9 cellular contexts compared by ENCODE assay signal in genomic region chr2:121974919-121975654, GRCh38.
DNase-seq lines count a peak whose midpoint lies in the region; ATAC-seq, FAIRE-seq and TF ChIP-seq lines count a peak whose summit lies in the region.
"Had no signal": no experiment of that assay in that cellular context is flagged by ENCODE, and none has a peak within 500 bp of the region (broad histone marks: within the 10 kb centered on the region; RNA-seq: fewer than 3 reads in every experiment).

No MANE protein-coding gene starts in this region.

- CTCF ChIA-PET in activated CD4-positive, alpha-beta memory T cell treated with anti-CD3 and anti-CD28 coated beads, Interleukin-2, amount 10 ng/mL, durations not matched to agents 7 days and 5 days (lab: Charles Lee): interaction anchor here (0.8 to 1.2 kb wide), 4 partner anchors 12 to 477 kb away, joined by 3 to 4 read pairs (median 4); no protein-coding TSS in a partner anchor
- CTCF ChIA-PET in endothelial cell of umbilical vein (lab: Charles Lee): interaction anchor here (1.0 kb wide), 3 partner anchors 19 to 476 kb away, joined by 3 to 4 read pairs (median 3); no protein-coding TSS in a partner anchor

- H3K9me3 Mint-ChIP-seq in activated CD4-positive, alpha-beta memory T cell treated with anti-CD3 and anti-CD28 coated beads, Interleukin-2, amount 10 ng/mL, durations not matched to agents 7 days and 5 days: no peaks in the 10 kb centered on the region

- peak; percentile 70 for DNase-seq in D341Med (ENCODE audit: low spot score)
- DNase-seq in NCI-H748 (lab: John Stamatoyannopoulos, UW; ENCODE audit: unreplicated experiment): peak; percentile 88
- peak; percentile 40 for DNase-seq in activated CD4-positive, alpha-beta memory T cell treated with anti-CD3 and anti-CD28 coated beads, Interleukin-2, amount 10 ng/mL, durations not matched to agents 7 days and 5 days
- DNase-seq in endothelial cell of umbilical vein (ENCODE audit: low read depth, low spot score): peak; percentile 60
- DNase-seq in mucosa of gallbladder (ENCODE audit: low spot score): peak; percentile 47

- H3K4me3 ChIP-seq in endothelial cell of umbilical vein (replicated peaks in 1 of 3; ENCODE audit: insufficient read depth in 1 of 3, low read depth in 1 of 3, low read length in 3 of 3) (no peak overlapping the region), stomach smooth muscle (ENCODE audit: low read length in 2 of 2) (peak overlapping the region; percentile 65 to 76)

- BruUV-seq in endothelial cell of umbilical vein (replicated peaks; lab: Mats Ljungman, UMichigan): no TSS peak

- no peaks in the 10 kb centered on the region for H3K9me1 ChIP-seq in endothelial cell of umbilical vein (replicated peaks; ENCODE audit: control insufficient read depth, extremely low read depth, insufficient read depth, low read length)

- H3K4me2 ChIP-seq in endothelial cell of umbilical vein (ENCODE audit: insufficient read depth, low read length): peak overlapping the region; percentile 59

- intact Hi-C loops in endothelial cell of umbilical vein (cut with micrococcal nuclease): loop anchor here (2.0 to 10.0 kb wide), 3 partner anchors 78 to 390 kb away; no protein-coding TSS in a partner anchor

- no peaks in the 10 kb centered on the region for H3K9me3 ChIP-seq in endothelial cell of umbilical vein (replicated peaks; ENCODE audit: control insufficient read depth, insufficient read depth, low read length)
- H3K9me3 ChIP-seq in stomach smooth muscle (ENCODE audit: control insufficient read depth in 2 of 2, low read length in 2 of 2): no peaks in the 10 kb centered on the region

- H3K36me3 Mint-ChIP-seq in activated CD4-positive, alpha-beta memory T cell treated with anti-CD3 and anti-CD28 coated beads, Interleukin-2, amount 10 ng/mL, durations not matched to agents 7 days and 5 days (ENCODE audit: low read depth): no peaks in the 10 kb centered on the region

- no peak overlapping the region for H3K27ac Mint-ChIP-seq in activated CD4-positive, alpha-beta memory T cell treated with anti-CD3 and anti-CD28 coated beads, Interleukin-2, amount 10 ng/mL, durations not matched to agents 7 days and 5 days

- H3K36me3 ChIP-seq in endothelial cell of umbilical vein (ENCODE audit: control insufficient read depth in 2 of 2, extremely low read depth in 1 of 2, insufficient read depth in 2 of 2, low read length in 2 of 2) (no peaks in the 10 kb centered on the region), stomach smooth muscle (ENCODE audit: control insufficient read depth in 2 of 2, insufficient read depth in 2 of 2, low read length in 2 of 2) (no peaks in the 10 kb centered on the region)

- H3K9ac ChIP-seq in endothelial cell of umbilical vein (replicated peaks; ENCODE audit: extremely low read depth, insufficient read depth, low read length) (no peak overlapping the region), stomach smooth muscle (ENCODE audit: low read length in 2 of 2) (peak overlapping the region; percentile 2 to 47)

- TF ChIP-seq POLR2A in endothelial cell of umbilical vein (IDR thresholded peaks at IDR 0.05; ENCODE audit: low read depth, low read length): no peak

- H3K4me1 Mint-ChIP-seq in activated CD4-positive, alpha-beta memory T cell treated with anti-CD3 and anti-CD28 coated beads, Interleukin-2, amount 10 ng/mL, durations not matched to agents 7 days and 5 days: no peaks in the 10 kb centered on the region

- FAIRE-seq in endothelial cell of umbilical vein (lab: Jason Lieb, UNC): peak; percentile 93

- H3K27ac ChIP-seq in endothelial cell of umbilical vein (ENCODE audit: insufficient read depth, low read depth, low read length) (no peak overlapping the region), stomach smooth muscle (ENCODE audit: low read length) (no peak overlapping the region)
- H3K27ac ChIP-seq: epithelial cell of prostate had no signal

- H3K4me1 ChIP-seq in endothelial cell of umbilical vein (ENCODE audit: control insufficient read depth, extremely low read depth, insufficient read depth, low read length) (no peaks in the 10 kb centered on the region), stomach smooth muscle (ENCODE audit: control insufficient read depth, insufficient read depth, low read length) (peaks cover 7% of the 10 kb centered on the region)

- dilution Hi-C loops in endothelial cell of umbilical vein (cut with MboI; ENCODE audit: extremely low pct_ligation_motif_present, low sequenced_read_pairs): no loop called here

- H3K27me3 Mint-ChIP-seq in activated CD4-positive, alpha-beta memory T cell treated with anti-CD3 and anti-CD28 coated beads, Interleukin-2, amount 10 ng/mL, durations not matched to agents 7 days and 5 days: peaks cover 8% of the 10 kb centered on the region

- H4K20me1 ChIP-seq in endothelial cell of umbilical vein (replicated peaks; ENCODE audit: control insufficient read depth, extremely low read depth, insufficient read depth, low read length): no peaks in the 10 kb centered on the region

- H2AFZ ChIP-seq in endothelial cell of umbilical vein (ENCODE audit: low read depth, low read length): peak overlapping the region; percentile 68

- peak overlapping the region; percentile 16 for H3K4me3 Mint-ChIP-seq in activated CD4-positive, alpha-beta memory T cell treated with anti-CD3 and anti-CD28 coated beads, Interleukin-2, amount 10 ng/mL, durations not matched to agents 7 days and 5 days

- ATAC-seq in GM19468 (IDR thresholded peaks at IDR 0.05; ENCODE audit: extremely low read depth, unreplicated experiment) (peak; percentile 88), HG03565 (IDR thresholded peaks at IDR 0.05; ENCODE audit: unreplicated experiment) (peak; percentile 99)

- POLR2A ChIA-PET in activated CD4-positive, alpha-beta memory T cell treated with anti-CD3 and anti-CD28 coated beads, Interleukin-2, amount 10 ng/mL, durations not matched to agents 7 days and 5 days (lab: Charles Lee): no interaction called here
- POLR2A ChIA-PET in endothelial cell of umbilical vein (lab: Charles Lee): no interaction called here

- H3K27me3 ChIP-seq in endothelial cell of umbilical vein (ENCODE audit: control insufficient read depth in 2 of 2, insufficient read depth in 2 of 2, low read length in 2 of 2): peaks cover 0 to under 1% of the 10 kb centered on the region in 2 experiments
- no peaks in the 10 kb centered on the region for H3K27me3 ChIP-seq in stomach smooth muscle (ENCODE audit: control insufficient read depth in 1 of 2, insufficient read depth in 2 of 2, low read length in 2 of 2)

- TF ChIP-seq CTCF in endothelial cell of umbilical vein (IDR thresholded peaks at IDR 0.05; ENCODE audit: extremely low read depth in 1 of 2, insufficient read depth in 1 of 2, low read depth in 1 of 2, low read length in 2 of 2): peak; percentile 29 to 36

- no peaks in the 10 kb centered on the region for H3K79me2 ChIP-seq in endothelial cell of umbilical vein (ENCODE audit: control insufficient read depth, insufficient read depth, low read length)

TF ChIP-seq in endothelial cell of umbilical vein, 7 proteins besides CTCF, POLR2A, EP300 and RAD21:
- TF ChIP-seq MAX (IDR thresholded peaks at IDR 0.05; ENCODE audit: insufficient read depth, insufficient read length) (no peak), FOS (IDR thresholded peaks at IDR 0.05; ENCODE audit: borderline replicate concordance, insufficient read depth, low read length) (no peak), POLR2AphosphoS5 (IDR thresholded peaks at IDR 0.05; ENCODE audit: insufficient read depth, low read depth, low read length) (no peak), JUN (IDR thresholded peaks at IDR 0.05; ENCODE audit: borderline replicate concordance, insufficient read depth, insufficient read length, low read depth) (no peak), MYC (IDR thresholded peaks at IDR 0.05; ENCODE audit: low read depth, low read length) (no peak), EZH2 (IDR thresholded peaks at IDR 0.05; ENCODE audit: borderline replicate concordance, low read depth, low read length, severe bottlenecking) (no peak), GATA2 (IDR thresholded peaks at IDR 0.05; ENCODE audit: insufficient read depth, insufficient read length, low read depth, low read length) (no peak)
TF ChIP-seq in endothelial cell of umbilical vein: peak in this region for 0.

Comparison
In these comparisons a context has a peak if more than half of its experiments do, and no peak if none do; other contexts are left out.
1. H3K4me3 ChIP-seq: peak in stomach smooth muscle (2 of 2); none in endothelial cell of umbilical vein (0 of 3).
2. Peak in every context shown above with its lines, with median percentiles within 50 percentile points of each other: DNase-seq.